In genomic region chr2:9114457-9114856, GRCh38 we compare ENCODE assay signal across 16 cellular contexts.
DNase-seq lines count a peak whose midpoint lies in the region; ATAC-seq and TF ChIP-seq lines count a peak whose summit lies in the region.
"Had no signal": no experiment of that assay in that cellular context is flagged by ENCODE, and none has a peak within 500 bp of the region (broad histone marks: within the 10 kb centered on the region; RNA-seq: fewer than 3 reads in every experiment).

No MANE protein-coding gene starts in this region.

- no peak for TF ChIP-seq POLR2A in breast epithelium (IDR thresholded peaks at IDR 0.05)

- intact Hi-C loops in MCF 10A (cut with micrococcal nuclease): loop anchor here (5.0 to 10.0 kb wide), 2 partner anchors 60 to 112 kb away; partner anchors contain the start of gene MBOAT2
- intact Hi-C loops in breast epithelium (cut with DNase I; ENCODE audit: low total_unique reads): no loop called here

- H3K27me3 Mint-ChIP-seq in MCF 10A (ENCODE audit: insufficient read depth, unreplicated experiment): no peaks in the 10 kb centered on the region

- H3K9me3 Mint-ChIP-seq in MCF 10A (ENCODE audit: unreplicated experiment): no peaks in the 10 kb centered on the region
- H3K9me3 Mint-ChIP-seq: activated naive CD4-positive, alpha-beta T cell treated with anti-CD3 and anti-CD28 coated beads, Interleukin-2, amount 50 U/mL, for 72 hours had no signal

- H3K27me3 ChIP-seq in breast epithelium (no peaks in the 10 kb centered on the region), MM.1S (replicated peaks; ENCODE audit: insufficient read depth, low read length) (no peaks in the 10 kb centered on the region)
- H3K27me3 ChIP-seq: cardiac muscle cell, vagina had no signal

- no peak for ATAC-seq in GM19452 (IDR thresholded peaks at IDR 0.05; ENCODE audit: unreplicated experiment)
- no peak for ATAC-seq in GM21619 (IDR thresholded peaks at IDR 0.05; ENCODE audit: unreplicated experiment)
- ATAC-seq: activated naive CD4-positive, alpha-beta T cell treated with anti-CD3 and anti-CD28 coated beads, Interleukin-2, amount 50 U/mL, for 72 hours; right cardiac atrium; Right ventricle myocardium inferior had no signal

- H3K27ac ChIP-seq in breast epithelium (no peak overlapping the region), MM.1S (ENCODE audit: low read length) (no peak overlapping the region)
- H3K27ac ChIP-seq: cardiac muscle cell, vagina had no signal

- no peak overlapping the region for H3K9ac ChIP-seq in MM.1S (ENCODE audit: low read length)

- no peak for TF ChIP-seq CTCF in MCF 10A (IDR thresholded peaks at IDR 0.05; ENCODE audit: unreplicated experiment)
- TF ChIP-seq CTCF in breast epithelium (IDR thresholded peaks at IDR 0.05): no peak
- TF ChIP-seq CTCF in choroid plexus epithelial cell (conservative IDR thresholded peaks at IDR 0.05; ENCODE audit: low read depth, low read length): peak; percentile 5
- no peak; the same call in 1 of the 2 replicates for TF ChIP-seq CTCF in MM.1S (IDR thresholded peaks at IDR 0.05; ENCODE audit: low read length)

- no peak overlapping the region for H2AFZ ChIP-seq in MM.1S (ENCODE audit: low read length)

- H3K4me3 Mint-ChIP-seq in MCF 10A (ENCODE audit: unreplicated experiment): no peak overlapping the region

- no peaks in the 10 kb centered on the region for H3K9me3 ChIP-seq in breast epithelium
- no peaks in the 10 kb centered on the region for H3K9me3 ChIP-seq in MM.1S (replicated peaks; ENCODE audit: insufficient read depth, low read length)
- H3K9me3 ChIP-seq: vagina had no signal

- POLR2A ChIA-PET in MCF 10A (lab: Yijun Ruan, JAX): interaction anchor here (0.6 to 1.1 kb wide), 2 partner anchors 241 to 260 kb away, joined by 3 to 5 read pairs; no protein-coding TSS in a partner anchor

- H3K9me2 ChIP-seq in MM.1S (replicated peaks; ENCODE audit: insufficient read depth, low read length): no peaks in the 10 kb centered on the region

- H3K4me1 ChIP-seq in breast epithelium (no peaks in the 10 kb centered on the region), MM.1S (ENCODE audit: low read length) (no peaks in the 10 kb centered on the region)

- no TSS peak for BruUV-seq in MCF 10A (replicated peaks; lab: Mats Ljungman, UMichigan)

- no peaks in the 10 kb centered on the region for H4K20me1 ChIP-seq in MM.1S (ENCODE audit: insufficient read depth, low read length)

- DNase-seq in MCF 10A (ENCODE audit: unreplicated experiment) (peak; percentile 31), breast epithelium (ENCODE audit: low spot score in 2 of 2) (no peak), NCI-H69 (lab: John Stamatoyannopoulos, UW) (peak; percentile 4), choroid plexus epithelial cell (ENCODE audit: low read depth) (no peak), MM.1S (no peak), D341Med (ENCODE audit: low spot score) (no peak)
- DNase-seq: activated CD4-positive, alpha-beta T cell treated with anti-CD3 and anti-CD28 coated beads for 1 hour; NCI-H1105 treated with DMSO at 0.1 percent for 48 hours; NCI-H2171; right cardiac atrium had no signal

- H3K4me2 ChIP-seq in MM.1S (ENCODE audit: low read depth, low read length): no peak overlapping the region

- H3K27ac Mint-ChIP-seq in MCF 10A (ENCODE audit: low read depth, unreplicated experiment): no peak overlapping the region
- H3K27ac Mint-ChIP-seq: activated naive CD4-positive, alpha-beta T cell treated with anti-CD3 and anti-CD28 coated beads, Interleukin-2, amount 50 U/mL, for 72 hours had no signal

- H3K4me3 ChIP-seq in breast epithelium (no peak overlapping the region), choroid plexus epithelial cell (ENCODE audit: low read depth, low read length) (no peak overlapping the region), MM.1S (ENCODE audit: low read length) (no peak overlapping the region)
- H3K4me3 ChIP-seq: cardiac muscle cell, vagina had no signal

- CTCF ChIA-PET in MCF 10A (lab: Yijun Ruan, JAX): interaction anchor here (1.1 to 1.9 kb wide), 3 partner anchors 9 to 241 kb away, joined by 3 to 9 read pairs (median 8); no protein-coding TSS in a partner anchor

- no peaks in the 10 kb centered on the region for H3K79me2 ChIP-seq in MM.1S (ENCODE audit: low read length)

- H3K4me1 Mint-ChIP-seq in MCF 10A (ENCODE audit: insufficient read depth, unreplicated experiment): peaks cover 15% of the 10 kb centered on the region

- no peaks in the 10 kb centered on the region for H3K36me3 ChIP-seq in breast epithelium
- H3K36me3 ChIP-seq in MM.1S (replicated peaks; ENCODE audit: insufficient read depth, low read length): no peaks in the 10 kb centered on the region
- H3K36me3 ChIP-seq: cardiac muscle cell, vagina had no signal

- H3F3A ChIP-seq in MM.1S (ENCODE audit: insufficient read depth, low read length): no peaks in the 10 kb centered on the region

- H3K36me3 Mint-ChIP-seq in MCF 10A (ENCODE audit: insufficient read depth, unreplicated experiment): no peaks in the 10 kb centered on the region
- H3K36me3 Mint-ChIP-seq: activated naive CD4-positive, alpha-beta T cell treated with anti-CD3 and anti-CD28 coated beads, Interleukin-2, amount 50 U/mL, for 72 hours had no signal

Comparison
In these comparisons a context has a peak if more than half of its experiments do, and no peak if none do; other contexts are left out.
1. DNase-seq: peak in MCF 10A (single experiment) and NCI-H69 (single experiment); none in breast epithelium (0 of 2), choroid plexus epithelial cell (single experiment), MM.1S (single experiment) and D341Med (single experiment).